ENCODE assay signal across 8 cellular contexts in the genomic region with DNA sequence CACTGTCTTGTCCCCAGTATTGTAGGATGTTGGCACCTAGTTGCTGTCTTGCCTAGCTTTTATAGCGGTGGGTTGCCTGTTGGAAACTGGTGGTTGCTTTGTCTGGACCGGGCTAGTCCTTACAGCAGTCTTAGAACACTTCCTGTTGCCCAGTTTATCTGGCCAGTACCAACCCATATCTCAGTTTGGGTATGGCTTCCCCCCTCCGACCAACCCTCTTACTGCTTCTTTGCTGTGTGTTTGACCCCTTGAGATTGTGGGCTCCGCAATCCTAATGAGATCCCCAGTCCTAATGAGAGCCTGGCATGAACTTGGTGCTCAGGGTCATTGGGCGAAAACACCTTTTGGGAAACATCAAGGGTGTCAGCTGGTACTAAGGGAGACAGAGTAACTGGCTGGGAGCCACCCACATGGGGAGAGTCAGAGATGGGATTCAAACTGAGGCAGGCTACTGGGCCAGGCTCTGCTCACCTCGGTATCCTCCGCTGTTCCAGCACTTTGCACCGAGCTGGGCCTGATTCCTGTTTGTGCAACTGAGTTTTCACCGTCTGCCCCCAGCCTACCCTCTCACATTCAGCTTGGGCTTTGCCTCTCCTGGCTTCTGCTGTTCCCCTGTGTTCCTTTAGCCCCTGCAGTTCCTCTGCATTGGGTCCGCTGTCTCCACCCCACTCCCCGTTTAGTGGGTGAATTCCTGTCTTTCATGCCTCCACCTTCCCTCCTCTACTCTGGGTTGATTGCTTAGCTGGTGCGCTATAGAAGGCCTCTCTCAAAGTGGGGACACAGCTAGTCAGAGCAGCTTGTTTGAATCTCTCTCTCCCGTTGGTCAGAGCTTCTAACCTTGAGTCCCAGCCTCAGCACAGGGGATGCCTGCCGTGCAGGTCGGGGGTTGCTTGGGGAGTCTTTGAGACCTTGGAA. TPM values are rescaled to one million over a fixed set of nuclear protein-coding genes. Genes with fewer than 3 reads are reported as not detected.
DNase-seq lines count a peak whose midpoint lies in the region; ATAC-seq and TF ChIP-seq lines count a peak whose summit lies in the region.

No MANE protein-coding gene starts in this region.

- no peak for TF ChIP-seq POLR2A in testis (IDR thresholded peaks at IDR 0.05)

- H3K27ac Mint-ChIP-seq in activated naive CD8-positive, alpha-beta T cell treated with anti-CD3 and anti-CD28 coated beads for 36 hours = no peak overlapping the region

- WGBS in testis, 2 donors = 63 to 71% methylated on average over 15 of the region's 15 CpGs

- peaks cover 3% of the 10 kb centered on the region for H3K27me3 Mint-ChIP-seq in activated T-cell treated with anti-CD3 and anti-CD28 coated beads, Interleukin-2, amount 50 U/mL, for 4 hours (ENCODE audit: low read depth)
- peaks cover 11% of the 10 kb centered on the region for H3K27me3 Mint-ChIP-seq in activated naive CD8-positive, alpha-beta T cell treated with anti-CD3 and anti-CD28 coated beads for 36 hours

- H3K36me3 ChIP-seq in lower lobe of right lung (no peaks in the 10 kb centered on the region), testis (ENCODE audit: low read depth, missing control alignments) (no peaks in the 10 kb centered on the region)

- H3K27ac ChIP-seq in lower lobe of right lung (peak overlapping the region; percentile 97), testis (peak overlapping the region in 1 of 2 donors; percentile 99)

- H3K4me3 ChIP-seq in lower lobe of right lung (peak overlapping the region; percentile 90), testis (peak overlapping the region; percentile 79)

- H3K9me3 Mint-ChIP-seq in activated T-cell treated with anti-CD3 and anti-CD28 coated beads, Interleukin-2, amount 50 U/mL, for 4 hours = no peaks in the 10 kb centered on the region
- H3K9me3 Mint-ChIP-seq in activated naive CD8-positive, alpha-beta T cell treated with anti-CD3 and anti-CD28 coated beads for 36 hours = no peaks in the 10 kb centered on the region

- H3K9me3 ChIP-seq in lower lobe of right lung = no peaks in the 10 kb centered on the region
- no peaks in the 10 kb centered on the region for H3K9me3 ChIP-seq in testis

- no peaks in the 10 kb centered on the region for H3K27me3 ChIP-seq in lower lobe of right lung (ENCODE audit: low read depth)
- no peaks in the 10 kb centered on the region for H3K27me3 ChIP-seq in testis

- no peak for TF ChIP-seq CTCF in lower lobe of right lung (IDR thresholded peaks at IDR 0.05)
- no peak for TF ChIP-seq CTCF in testis (IDR thresholded peaks at IDR 0.05)

- intact Hi-C loops in lower lobe of right lung (cut with DNase I) (no loop called here), testis (cut with DNase I; ENCODE audit: low total_unique reads) (no loop called here)

- H3K36me3 Mint-ChIP-seq in activated T-cell treated with anti-CD3 and anti-CD28 coated beads, Interleukin-2, amount 50 U/mL, for 4 hours (ENCODE audit: insufficient read depth) = no peaks in the 10 kb centered on the region
- peaks cover 3% of the 10 kb centered on the region for H3K36me3 Mint-ChIP-seq in activated naive CD8-positive, alpha-beta T cell treated with anti-CD3 and anti-CD28 coated beads for 36 hours

- peaks cover 69% of the 10 kb centered on the region for H3K4me1 Mint-ChIP-seq in activated T-cell treated with anti-CD3 and anti-CD28 coated beads, Interleukin-2, amount 50 U/mL, for 4 hours (ENCODE audit: low read depth)
- H3K4me1 Mint-ChIP-seq in activated naive CD8-positive, alpha-beta T cell treated with anti-CD3 and anti-CD28 coated beads for 36 hours = peaks cover 54% of the 10 kb centered on the region

- H3K4me1 ChIP-seq in lower lobe of right lung = peaks cover 50% of the 10 kb centered on the region
- H3K4me1 ChIP-seq in testis = peaks cover 15% of the 10 kb centered on the region

- ATAC-seq in activated T-cell treated with anti-CD3 and anti-CD28 coated beads, Interleukin-2, amount 50 U/mL, for 4 hours = no peak
- no peak for ATAC-seq in lower lobe of right lung

- DNase-seq in activated T-cell treated with anti-CD3 and anti-CD28 coated beads, Interleukin-2, amount 50 U/mL, for 4 hours = no peak
- DNase-seq in activated T-cell treated with anti-CD3 and anti-CD28 coated beads, Interleukin-2, amount 50 U/mL, for 1 hour = no peak
- DNase-seq in activated naive CD8-positive, alpha-beta T cell treated with anti-CD3 and anti-CD28 coated beads for 36 hours = no peak
- DNase-seq in lower lobe of right lung = no peak
- no peak for DNase-seq in testis
- DNase-seq in stimulated activated CD4-positive, alpha-beta T cell treated with anti-CD3 and anti-CD28 coated beads, Interleukin-1b, Interleukin-23, amount 100 ng/mL, for 48 hours = no peak
- DNase-seq in NCI-H1417 treated with DMSO at 0.1 percent for 48 hours (lab: John Stamatoyannopoulos, UW) = no peak
- DNase-seq in mucosa of gallbladder (ENCODE audit: low spot score) = no peak

- peak overlapping the region; percentile 93 for H3K4me3 Mint-ChIP-seq in activated T-cell treated with anti-CD3 and anti-CD28 coated beads, Interleukin-2, amount 50 U/mL, for 4 hours
- peak overlapping the region; percentile 93 for H3K4me3 Mint-ChIP-seq in activated naive CD8-positive, alpha-beta T cell treated with anti-CD3 and anti-CD28 coated beads for 36 hours

RNA-seq across cellular contexts. Expression of gene TBC1D14, which starts 1.6 kb away (rescaled TPM):
- 10 to 100 TPM; 39.8 to 45.7 (median 41.7) TPM for total RNA-seq in activated T-cell treated with anti-CD3 and anti-CD28 coated beads, Interleukin-2, amount 50 U/mL, for 4 hours
- 10 to 100 TPM; 38.4 to 39.3 TPM for total RNA-seq in activated naive CD8-positive, alpha-beta T cell treated with anti-CD3 and anti-CD28 coated beads for 36 hours
- total RNA-seq in lower lobe of right lung (60.7 TPM), testis (10 to 100 TPM; 87.6 to 98.8 TPM), mucosa of gallbladder (37.1 TPM)
- polyA plus RNA-seq in testis (ENCODE audit: insufficient read depth, low read depth, low replicate concordance) = 78.0 TPM
